Comparison of ENCODE assay signal across 3 cellular contexts in genomic region chr1:155696524-155696923, GRCh38.
TF ChIP-seq lines count a peak whose summit lies in the region.

No MANE protein-coding gene starts in this region.

TF ChIP-seq in GM23338, 12 proteins besides CTCF, POLR2A, EP300 and RAD21:
- TF ChIP-seq, protein P1, sequence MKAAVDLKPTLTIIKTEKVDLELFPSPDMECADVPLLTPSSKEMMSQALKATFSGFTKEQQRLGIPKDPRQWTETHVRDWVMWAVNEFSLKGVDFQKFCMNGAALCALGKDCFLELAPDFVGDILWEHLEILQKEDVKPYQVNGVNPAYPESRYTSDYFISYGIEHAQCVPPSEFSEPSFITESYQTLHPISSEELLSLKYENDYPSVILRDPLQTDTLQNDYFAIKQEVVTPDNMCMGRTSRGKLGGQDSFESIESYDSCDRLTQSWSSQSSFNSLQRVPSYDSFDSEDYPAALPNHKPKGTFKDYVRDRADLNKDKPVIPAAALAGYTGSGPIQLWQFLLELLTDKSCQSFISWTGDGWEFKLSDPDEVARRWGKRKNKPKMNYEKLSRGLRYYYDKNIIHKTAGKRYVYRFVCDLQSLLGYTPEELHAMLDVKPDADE (IDR thresholded peaks at IDR 0.05), result no peak
- TF ChIP-seq REST (IDR thresholded peaks at IDR 0.05; ENCODE audit: unreplicated experiment), result no peak
- TF ChIP-seq ZNF331 (CRISPR knock-in tag; IDR thresholded peaks at IDR 0.05; ENCODE audit: low read depth), result no peak
- TF ChIP-seq POLR2AphosphoS5 (IDR thresholded peaks at IDR 0.05; ENCODE audit: low read depth), result no peak
- TF ChIP-seq CREB1 (CRISPR knock-in tag; IDR thresholded peaks at IDR 0.05; ENCODE audit: low read depth), result no peak
- no peak for TF ChIP-seq STAT1 (IDR thresholded peaks at IDR 0.05; ENCODE audit: unreplicated experiment)
- TF ChIP-seq ZNF114 (CRISPR knock-in tag; IDR thresholded peaks at IDR 0.05), result no peak
- TF ChIP-seq EZH2phosphoT487 (IDR thresholded peaks at IDR 0.05; ENCODE audit: unreplicated experiment), result no peak
- TF ChIP-seq JUNB (IDR thresholded peaks at IDR 0.05; ENCODE audit: unreplicated experiment), result no peak
- no peak for TF ChIP-seq EZH2 (IDR thresholded peaks at IDR 0.05; ENCODE audit: low read depth, unreplicated experiment)

TF ChIP-seq in K562, 482 proteins besides CTCF, POLR2A, EP300 and RAD21 (continues in another document):
- TF ChIP-seq NFE2 (IDR thresholded peaks at IDR 0.05; ENCODE audit: low read depth) (no peak), MYBL2 (IDR thresholded peaks at IDR 0.05; ENCODE audit: low read depth) (no peak), MYBL2 (CRISPR knock-in tag; IDR thresholded peaks at IDR 0.05; ENCODE audit: borderline replicate concordance) (no peak), MBD2 (IDR thresholded peaks at IDR 0.05; ENCODE audit: borderline replicate concordance, low read depth) (no peak), IRF9 (tag; IDR thresholded peaks at IDR 0.05) (no peak), CEBPG (CRISPR knock-in tag; IDR thresholded peaks at IDR 0.05) (no peak), CEBPG (tag; conservative IDR thresholded peaks at IDR 0.05 in 1 of 2, IDR thresholded peaks at IDR 0.05 in 1 of 2) (peak in 1 of 2 experiments; percentile 41; a peak in 1 of 4 replicates), ZMIZ1 (IDR thresholded peaks at IDR 0.05; ENCODE audit: low read depth in 2 of 2, low read length in 2 of 2) (no peak), KDM5B (IDR thresholded peaks at IDR 0.05; ENCODE audit: insufficient replicate concordance, low read depth, low read length) (no peak), SMARCC2 (IDR thresholded peaks at IDR 0.05; ENCODE audit: low read depth) (no peak)

TF ChIP-seq in SK-N-SH, 30 proteins besides CTCF, POLR2A, EP300 and RAD21:
- no peak for TF ChIP-seq MEF2A (IDR thresholded peaks at IDR 0.05; ENCODE audit: borderline replicate concordance, low read depth)
- no peak for TF ChIP-seq TCF12 (IDR thresholded peaks at IDR 0.05)
- no peak for TF ChIP-seq RFX5 (IDR thresholded peaks at IDR 0.05; ENCODE audit: low read length)
- TF ChIP-seq ELF1 (IDR thresholded peaks at IDR 0.05), result no peak
- no peak for TF ChIP-seq RCOR1 (IDR thresholded peaks at IDR 0.05; ENCODE audit: low read length)
- no peak for TF ChIP-seq MAX (IDR thresholded peaks at IDR 0.05; ENCODE audit: low read depth)
- TF ChIP-seq, protein P2, sequence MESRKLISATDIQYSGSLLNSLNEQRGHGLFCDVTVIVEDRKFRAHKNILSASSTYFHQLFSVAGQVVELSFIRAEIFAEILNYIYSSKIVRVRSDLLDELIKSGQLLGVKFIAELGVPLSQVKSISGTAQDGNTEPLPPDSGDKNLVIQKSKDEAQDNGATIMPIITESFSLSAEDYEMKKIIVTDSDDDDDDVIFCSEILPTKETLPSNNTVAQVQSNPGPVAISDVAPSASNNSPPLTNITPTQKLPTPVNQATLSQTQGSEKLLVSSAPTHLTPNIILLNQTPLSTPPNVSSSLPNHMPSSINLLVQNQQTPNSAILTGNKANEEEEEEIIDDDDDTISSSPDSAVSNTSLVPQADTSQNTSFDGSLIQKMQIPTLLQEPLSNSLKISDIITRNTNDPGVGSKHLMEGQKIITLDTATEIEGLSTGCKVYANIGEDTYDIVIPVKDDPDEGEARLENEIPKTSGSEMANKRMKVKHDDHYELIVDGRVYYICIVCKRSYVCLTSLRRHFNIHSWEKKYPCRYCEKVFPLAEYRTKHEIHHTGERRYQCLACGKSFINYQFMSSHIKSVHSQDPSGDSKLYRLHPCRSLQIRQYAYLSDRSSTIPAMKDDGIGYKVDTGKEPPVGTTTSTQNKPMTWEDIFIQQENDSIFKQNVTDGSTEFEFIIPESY (IDR thresholded peaks at IDR 0.05; ENCODE audit: borderline replicate concordance, low read depth), result no peak
- TF ChIP-seq GATA2 (CRISPR knock-in tag; IDR thresholded peaks at IDR 0.05), result no peak
- TF ChIP-seq TEAD4 (IDR thresholded peaks at IDR 0.05; ENCODE audit: borderline replicate concordance, insufficient read depth), result no peak
- TF ChIP-seq EZH2phosphoT487 (IDR thresholded peaks at IDR 0.05; ENCODE audit: borderline replicate concordance, low read depth), result no peak
- no peak for TF ChIP-seq NFIC (IDR thresholded peaks at IDR 0.05; ENCODE audit: borderline replicate concordance)
- no peak for TF ChIP-seq NRF1 (IDR thresholded peaks at IDR 0.05; ENCODE audit: low read depth, low read length)
- TF ChIP-seq CHD2 (IDR thresholded peaks at IDR 0.05; ENCODE audit: low read length, partially characterized antibody), result no peak
- no peak for TF ChIP-seq SIN3A (IDR thresholded peaks at IDR 0.05; ENCODE audit: borderline replicate concordance, low read depth, low read length)
- TF ChIP-seq GABPA (IDR thresholded peaks at IDR 0.05; ENCODE audit: low read depth), result no peak
- no peak for TF ChIP-seq FOXM1 (IDR thresholded peaks at IDR 0.05; ENCODE audit: low read depth)
- no peak for TF ChIP-seq FOXJ3 (CRISPR knock-in tag; IDR thresholded peaks at IDR 0.05)
- TF ChIP-seq FOSL2 (IDR thresholded peaks at IDR 0.05; ENCODE audit: borderline replicate concordance, low read depth), result no peak
- TF ChIP-seq RXRA (IDR thresholded peaks at IDR 0.05; ENCODE audit: borderline replicate concordance, low read depth), result no peak
- no peak for TF ChIP-seq YY1 (IDR thresholded peaks at IDR 0.05; ENCODE audit: low read depth)
